In the genomic region with DNA sequence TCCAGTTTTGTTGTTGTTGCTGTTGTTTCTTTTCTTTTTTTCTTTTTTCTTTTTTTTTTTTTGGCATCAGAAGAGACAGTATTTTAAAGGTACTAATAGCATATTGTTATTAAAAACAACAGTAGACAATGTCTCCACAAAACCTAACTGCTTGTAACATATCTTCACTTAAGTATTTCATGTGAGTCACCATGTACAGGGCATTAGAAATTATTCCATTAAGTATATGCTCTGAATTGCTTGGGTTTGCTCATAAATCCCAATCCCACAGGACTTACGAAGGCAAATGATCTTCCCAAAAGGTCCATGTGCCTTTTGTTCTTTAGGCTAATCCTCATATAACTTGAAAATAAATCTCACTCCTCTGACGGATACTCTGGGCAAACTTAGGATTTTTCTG, we compare ENCODE assay signal across 23 cellular contexts. TPM values are rescaled to one million over a fixed set of nuclear protein-coding genes. Genes with fewer than 3 reads are reported as not detected.
"Had no signal": no experiment of that assay in that cellular context is flagged by ENCODE, and none has a peak within 500 bp of the region (broad histone marks: within the 10 kb centered on the region; RNA-seq: fewer than 3 reads in every experiment).

No MANE protein-coding gene starts in this region.

- H3K36me3 Mint-ChIP-seq: naive thymus-derived CD4-positive, alpha-beta T cell; stimulated activated memory B cell treated with anti-CD40 and anti-IgM and Interleukin-4, amounts not matched to agents 10 μg/mL and 1 μg/mL and 100 μg/mL, for 72 hours had no signal

- H3K4me1 ChIP-seq: psoas muscle, spleen, upper lobe of right lung, uterus had no signal

- H3K9me3 Mint-ChIP-seq: effector memory CD8-positive, alpha-beta T cell; naive thymus-derived CD4-positive, alpha-beta T cell; nephron progenitor cell; stimulated activated memory B cell treated with anti-CD40 and anti-IgM and Interleukin-4, amounts not matched to agents 10 μg/mL and 1 μg/mL and 100 μg/mL, for 72 hours had no signal

- H3K9me3 ChIP-seq: esophagus squamous epithelium, ovary, psoas muscle, sigmoid colon, spleen, thoracic aorta, tibial nerve, upper lobe of right lung, uterus had no signal

- ATAC-seq: effector memory CD8-positive, alpha-beta T cell; left lobe of liver; naive thymus-derived CD4-positive, alpha-beta T cell; psoas muscle; right cardiac atrium; stimulated activated memory B cell treated with anti-CD40 and anti-IgM and Interleukin-4, amounts not matched to agents 10 μg/mL and 1 μg/mL and 100 μg/mL, for 72 hours; stimulated activated naive CD8-positive, alpha-beta T cell treated with anti-CD3 and anti-CD28 coated beads, Interleukin-15, Interleukin-2, amounts not matched to agents 100 U/mL and 50 U/mL, for 24 hours had no signal

- H3K27ac Mint-ChIP-seq: effector memory CD8-positive, alpha-beta T cell; naive thymus-derived CD4-positive, alpha-beta T cell; nephron progenitor cell; stimulated activated memory B cell treated with anti-CD40 and anti-IgM and Interleukin-4, amounts not matched to agents 10 μg/mL and 1 μg/mL and 100 μg/mL, for 72 hours had no signal

- H3K4me3 Mint-ChIP-seq: effector memory CD8-positive, alpha-beta T cell; naive thymus-derived CD4-positive, alpha-beta T cell; nephron progenitor cell; stimulated activated memory B cell treated with anti-CD40 and anti-IgM and Interleukin-4, amounts not matched to agents 10 μg/mL and 1 μg/mL and 100 μg/mL, for 72 hours had no signal

- H3K4me1 Mint-ChIP-seq: stimulated activated memory B cell treated with anti-CD40 and anti-IgM and Interleukin-4, amounts not matched to agents 10 μg/mL and 1 μg/mL and 100 μg/mL, for 72 hours had no signal

- H3K27ac ChIP-seq: esophagus squamous epithelium, ovary, psoas muscle, spleen, thoracic aorta, tibial nerve, upper lobe of right lung, uterus had no signal

- DNase-seq: cortex of kidney; effector memory CD8-positive, alpha-beta T cell; esophagus squamous epithelium; foreskin melanocyte; kidney; midbrain; naive thymus-derived CD4-positive, alpha-beta T cell; nephron progenitor cell; occipital lobe; ovary; posterior cingulate gyrus; psoas muscle; right cardiac atrium; sigmoid colon; spleen; stimulated activated CD4-positive, alpha-beta T cell treated with anti-CD3 and anti-CD28 coated beads, Interleukin-4, amount 100 ng/mL, for 4 hours; stimulated activated naive CD8-positive, alpha-beta T cell treated with anti-CD3 and anti-CD28 coated beads, Interleukin-15, Interleukin-2, amounts not matched to agents 100 U/mL and 50 U/mL, for 24 hours; upper lobe of right lung; uterus had no signal

- H3K27me3 ChIP-seq: ovary, sigmoid colon, tibial nerve, upper lobe of right lung, uterus had no signal

- H3K4me3 ChIP-seq: esophagus squamous epithelium, ovary, psoas muscle, sigmoid colon, spleen, thoracic aorta, tibial nerve, upper lobe of right lung, uterus had no signal

- H3K36me3 ChIP-seq: esophagus squamous epithelium, ovary, sigmoid colon, spleen, thoracic aorta, tibial nerve, upper lobe of right lung, uterus had no signal

RNA-seq across cellular contexts. Expression of a gene that starts 35.9 kb away (rescaled TPM):
- polyA plus RNA-seq: naive thymus-derived CD4-positive, alpha-beta T cell had no signal
